ENCODE assay signal across 21 cellular contexts in genomic region chr12:49942921-49943662, GRCh38. TPM values are rescaled to one million over a fixed set of nuclear protein-coding genes. Genes with fewer than 3 reads are reported as not detected.
DNase-seq lines count a peak whose midpoint lies in the region; ATAC-seq and TF ChIP-seq lines count a peak whose summit lies in the region.
"Had no signal": no experiment of that assay in that cellular context is flagged by ENCODE, and none has a peak within 500 bp of the region (broad histone marks: within the 10 kb centered on the region; RNA-seq: fewer than 3 reads in every experiment).

No MANE protein-coding gene starts in this region.

- H3K27me3 ChIP-seq in gastroesophageal sphincter, result no peaks in the 10 kb centered on the region
- H3K27me3 ChIP-seq: ascending aorta, heart right ventricle had no signal

- WGBS in gastroesophageal sphincter (ENCODE audit: low coverage in 1 of 2), 2 donors, result 74 to 82% methylated on average over 9 to 10 of the region's 14 CpGs

- H3K9me3 ChIP-seq in gastroesophageal sphincter, result no peaks in the 10 kb centered on the region
- H3K9me3 ChIP-seq: A549, ascending aorta, heart right ventricle had no signal

- intact Hi-C loops in head of caudate nucleus (cut with DNase I), result no loop called here

- TF ChIP-seq POLR2A in gastroesophageal sphincter (IDR thresholded peaks at IDR 0.05), result no peak

- DNase-seq in activated T-cell treated with anti-CD3 and anti-CD28 coated beads, Interleukin-2, amount 50 U/mL, for 24 hours, result peak; percentile 34
- DNase-seq in activated T-cell treated with anti-CD3 and anti-CD28 coated beads for 4 hours, result no peak
- DNase-seq in activated CD4-positive, CD25-positive, alpha-beta regulatory T cell treated with anti-CD3 and anti-CD28 coated beads, Interleukin-2, amount 50 U/mL, for 72 hours, result peak; percentile 29
- peak; percentile 77 for DNase-seq in left kidney (ENCODE audit: low read depth, low spot score)
- no peak for DNase-seq in type B pancreatic cell (ENCODE audit: extremely low spot score, unreplicated experiment)
- no peak for DNase-seq in KG1 (lab: John Stamatoyannopoulos, UW)
- no peak for DNase-seq in head of caudate nucleus
- DNase-seq: activated CD4-positive, alpha-beta T cell treated with anti-CD3 and anti-CD28 coated beads for 48 hours; CD8-positive, alpha-beta memory T cell; EL; erythroblast; heart right ventricle; NCI-H2029; NCI-H69; stimulated activated CD4-positive, alpha-beta T cell treated with anti-CD3 and anti-CD28 coated beads, Interleukin-12 subunit alpha, Interleukin-12 subunit beta, amount 100 ng/mL, for 4 hours had no signal

- H3K4me3 Mint-ChIP-seq in activated T-cell treated with anti-CD3 and anti-CD28 coated beads, Interleukin-2, amount 50 U/mL, for 24 hours, result no peak overlapping the region
- H3K4me3 Mint-ChIP-seq in type B pancreatic cell, result no peak overlapping the region

- TF ChIP-seq CTCF in type B pancreatic cell (conservative IDR thresholded peaks at IDR 0.05), result no peak
- TF ChIP-seq CTCF in gastroesophageal sphincter (IDR thresholded peaks at IDR 0.05), result no peak

- H3K27me3 Mint-ChIP-seq in activated T-cell treated with anti-CD3 and anti-CD28 coated beads, Interleukin-2, amount 50 U/mL, for 24 hours, result no peaks in the 10 kb centered on the region
- H3K27me3 Mint-ChIP-seq in type B pancreatic cell, result peaks cover 3% of the 10 kb centered on the region

- H3K36me3 ChIP-seq in gastroesophageal sphincter, result no peaks in the 10 kb centered on the region
- H3K36me3 ChIP-seq: ascending aorta, heart right ventricle had no signal

- no peaks in the 10 kb centered on the region for H3K36me3 Mint-ChIP-seq in activated T-cell treated with anti-CD3 and anti-CD28 coated beads, Interleukin-2, amount 50 U/mL, for 24 hours (ENCODE audit: low read depth)
- no peaks in the 10 kb centered on the region for H3K36me3 Mint-ChIP-seq in type B pancreatic cell
- H3K36me3 Mint-ChIP-seq: CD8-positive, alpha-beta memory T cell had no signal

- peaks cover 0 to 11% (median 0%) of the 10 kb centered on the region in 3 donors for H3K4me1 ChIP-seq in gastroesophageal sphincter
- H3K4me1 ChIP-seq: ascending aorta had no signal

- no peak for ATAC-seq in gastroesophageal sphincter
- ATAC-seq: A549, GM12878, heart right ventricle had no signal

- H3K4me3 ChIP-seq in gastroesophageal sphincter, result no peak overlapping the region
- H3K4me3 ChIP-seq: A549, ascending aorta, GM12878, heart right ventricle had no signal

- no peaks in the 10 kb centered on the region for H3K9me3 Mint-ChIP-seq in activated T-cell treated with anti-CD3 and anti-CD28 coated beads, Interleukin-2, amount 50 U/mL, for 24 hours
- no peaks in the 10 kb centered on the region for H3K9me3 Mint-ChIP-seq in type B pancreatic cell
- H3K9me3 Mint-ChIP-seq: CD8-positive, alpha-beta memory T cell had no signal

- H3K4me1 Mint-ChIP-seq in activated T-cell treated with anti-CD3 and anti-CD28 coated beads, Interleukin-2, amount 50 U/mL, for 24 hours (ENCODE audit: low read depth), result peaks cover 32% of the 10 kb centered on the region
- peaks cover 38% of the 10 kb centered on the region for H3K4me1 Mint-ChIP-seq in type B pancreatic cell (ENCODE audit: unreplicated experiment)

- no peak overlapping the region for H3K27ac ChIP-seq in gastroesophageal sphincter
- H3K27ac ChIP-seq: A549, ascending aorta, heart right ventricle had no signal

- TF ChIP-seq EP300 in gastroesophageal sphincter (IDR thresholded peaks at IDR 0.05), result no peak

- peak overlapping the region; percentile 17 for H3K27ac Mint-ChIP-seq in activated T-cell treated with anti-CD3 and anti-CD28 coated beads, Interleukin-2, amount 50 U/mL, for 24 hours
- H3K27ac Mint-ChIP-seq in type B pancreatic cell, result peak overlapping the region; percentile 69
- H3K27ac Mint-ChIP-seq: progenitor cell of endocrine pancreas had no signal

RNA-seq across cellular contexts. Expression of gene AQP2, which starts 7.4 kb away (rescaled TPM):
- total RNA-seq in type B pancreatic cell (ENCODE audit: low replicate concordance), result 0.55 TPM in 1 of 2 replicates, not detected in the other
- total RNA-seq in gastroesophageal sphincter, result under 1 TPM in 1 of 4 donors, not detected in 3; 0.12 TPM
- total RNA-seq: ascending aorta; CD8-positive, alpha-beta memory T cell; GM12878; heart right ventricle; kidney epithelial cell had no signal

RNA-seq across cellular contexts. Expression of gene AQP5, which starts 18.6 kb away (rescaled TPM):
- total RNA-seq in type B pancreatic cell (ENCODE audit: low replicate concordance) (0.95 and 0.97 TPM in 2 replicates), gastroesophageal sphincter (1 to 10 TPM in 1 of 4 donors, not detected in 3; 7.8 TPM)
- total RNA-seq: ascending aorta; CD8-positive, alpha-beta memory T cell; GM12878; kidney epithelial cell had no signal

RNA-seq across cellular contexts. Expression of gene AQP6, which starts 29.7 kb away (rescaled TPM):
- total RNA-seq in type B pancreatic cell (ENCODE audit: low replicate concordance) (0.22 TPM in 1 of 2 replicates, not detected in the other), gastroesophageal sphincter (not detected)
- total RNA-seq: ascending aorta; CD8-positive, alpha-beta memory T cell; GM12878; heart right ventricle; kidney epithelial cell had no signal

RNA-seq across cellular contexts. Expression of gene FAIM2, which starts 39.4 kb away (rescaled TPM):
- total RNA-seq in type B pancreatic cell (ENCODE audit: low replicate concordance), result 0.14 and 1.7 TPM in 2 replicates
- total RNA-seq in gastroesophageal sphincter, result 1 to 10 TPM; 3.4 to 7.4 (median 5.9) TPM
- total RNA-seq: GM12878, kidney epithelial cell, progenitor cell of endocrine pancreas had no signal

Comparison
In these comparisons a context has a peak if more than half of its experiments do, and no peak if none do; other contexts are left out.
1. DNase-seq: peak in activated T-cell treated with anti-CD3 and anti-CD28 coated beads, Interleukin-2, amount 50 U/mL, for 24 hours (single experiment), activated CD4-positive, CD25-positive, alpha-beta regulatory T cell treated with anti-CD3 and anti-CD28 coated beads, Interleukin-2, amount 50 U/mL, for 72 hours (single experiment) and left kidney (single experiment); none in activated T-cell treated with anti-CD3 and anti-CD28 coated beads for 4 hours (single experiment), type B pancreatic cell (single experiment), KG1 (single experiment) and head of caudate nucleus (0 of 42).